ENCODE assay signal across 10 cellular contexts in the genomic region with DNA sequence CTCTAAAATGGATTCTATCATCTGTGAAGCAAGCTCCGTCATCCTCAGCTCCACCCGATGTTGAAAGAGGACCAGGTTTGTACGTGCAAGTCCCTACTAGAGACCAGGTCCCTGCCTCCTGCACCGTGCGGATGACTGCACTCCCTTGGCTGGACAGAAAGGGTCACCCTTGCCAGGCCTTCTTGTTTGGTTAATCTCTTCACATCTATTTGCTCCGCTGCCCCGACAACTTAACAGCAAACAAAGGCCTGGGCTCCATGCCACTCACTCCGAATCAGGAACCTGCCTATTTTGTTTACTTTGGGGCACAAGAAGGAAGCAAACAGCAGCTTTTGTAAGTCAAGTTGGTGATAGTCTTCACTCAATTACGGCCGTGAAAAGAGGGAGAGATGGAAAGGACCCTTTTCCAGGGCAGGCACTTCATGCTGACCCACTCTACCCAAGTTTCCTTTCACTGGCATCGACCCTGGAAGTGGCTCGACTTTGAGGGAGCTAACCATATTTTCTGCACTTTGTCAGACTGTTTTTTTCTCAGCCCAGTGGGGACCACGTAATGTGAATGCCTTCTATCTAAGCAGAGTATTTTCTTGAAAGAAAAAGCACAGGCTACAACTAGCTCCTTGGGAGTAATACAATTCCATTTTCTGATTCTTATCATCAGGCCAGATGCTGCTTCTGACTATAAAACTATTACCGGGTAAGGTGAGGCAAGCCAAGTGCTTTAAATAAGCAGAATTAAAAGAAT.
A peak's percentile ranks its signal among the peaks of the same experiment; 100 is the strongest.
DNase-seq lines count a peak whose midpoint lies in the region; TF ChIP-seq lines count a peak whose summit lies in the region.
"Had no signal": no experiment of that assay in that cellular context is flagged by ENCODE, and none has a peak within 500 bp of the region (broad histone marks: within the 10 kb centered on the region; RNA-seq: fewer than 3 reads in every experiment).

No MANE protein-coding gene starts in this region.

- no peak overlapping the region for H3K4me3 ChIP-seq in AG10803 (ENCODE audit: low read length)
- H3K4me3 ChIP-seq in epithelial cell of proximal tubule (ENCODE audit: low read depth, low read length), result no peak overlapping the region
- H3K4me3 ChIP-seq: BLaER1 treated with 17β-estradiol and CSF1 and Interleukin-3, amounts not matched to agents 10 nM and 100 nM had no signal

- no peak for TF ChIP-seq CTCF in AG10803 (conservative IDR thresholded peaks at IDR 0.05; ENCODE audit: low read length)
- no peak for TF ChIP-seq CTCF in epithelial cell of proximal tubule (conservative IDR thresholded peaks at IDR 0.05; ENCODE audit: low read depth, low read length)

- DNase-seq in AG10803 (ENCODE audit: low read depth), result peak; percentile 31
- DNase-seq in NCI-H446 treated with DMSO at 0.1 percent for 48 hours (lab: John Stamatoyannopoulos, UW), result peak; percentile 53
- DNase-seq in epithelial cell of proximal tubule (ENCODE audit: low read depth), result peak; percentile 7
- DNase-seq in myocyte (ENCODE audit: low read depth), result peak; percentile 24
- DNase-seq in NAMALWA (ENCODE audit: low spot score), result no peak
- no peak for DNase-seq in effector CD4-positive, alpha-beta T cell
- DNase-seq in activated naive CD4-positive, alpha-beta T cell (lab: John Stamatoyannopoulos, UW), result no peak
- DNase-seq in stimulated activated CD4-positive, alpha-beta T cell treated with anti-CD3 and anti-CD28 coated beads, Interleukin-2, amount 100 ng/mL, for 24 hours, result no peak
- DNase-seq: immature natural killer cell had no signal

Comparison
In these comparisons a context has a peak if more than half of its experiments do, and no peak if none do; other contexts are left out.
1. DNase-seq: peak in AG10803 (single experiment), NCI-H446 treated with DMSO at 0.1 percent for 48 hours (single experiment), epithelial cell of proximal tubule (single experiment) and myocyte (single experiment); none in NAMALWA (single experiment), effector CD4-positive, alpha-beta T cell (single experiment), activated naive CD4-positive, alpha-beta T cell (0 of 4) and stimulated activated CD4-positive, alpha-beta T cell treated with anti-CD3 and anti-CD28 coated beads, Interleukin-2, amount 100 ng/mL, for 24 hours (0 of 2).